Comparison of ENCODE assay signal across 8 cellular contexts in the genomic region with DNA sequence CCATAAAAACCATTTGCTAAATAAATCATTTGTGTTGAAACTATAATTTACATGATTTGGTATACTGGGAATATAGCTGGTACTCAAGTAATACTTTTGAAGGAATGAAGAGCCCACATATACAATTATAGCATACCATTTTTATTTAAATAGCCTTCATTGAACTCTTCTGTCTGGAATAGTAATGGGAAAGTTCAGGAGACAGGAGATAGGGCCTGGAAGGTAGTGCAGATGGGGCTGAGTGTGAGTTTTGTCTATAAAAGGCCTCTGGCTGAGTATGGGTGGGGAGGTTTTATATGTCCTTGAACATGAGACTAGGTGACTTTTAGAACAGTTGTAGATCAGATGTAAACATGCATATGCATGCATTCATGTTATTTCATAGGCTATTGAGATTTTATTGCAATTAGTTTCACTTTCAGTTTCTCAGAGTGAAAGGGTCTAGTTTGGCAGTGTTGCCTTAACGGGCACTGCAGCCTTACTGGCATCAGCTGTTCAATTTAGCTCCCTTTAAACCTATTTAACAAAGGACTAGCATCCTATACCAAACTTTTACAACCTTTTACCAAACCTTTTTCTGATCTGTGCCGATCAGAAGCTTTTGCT. TPM values are rescaled to one million over a fixed set of nuclear protein-coding genes. Genes with fewer than 3 reads are reported as not detected.
DNase-seq lines count a peak whose midpoint lies in the region; ATAC-seq, FAIRE-seq and TF ChIP-seq lines count a peak whose summit lies in the region.

No MANE protein-coding gene starts in this region.

- H3K27ac ChIP-seq in small intestine (ENCODE audit: low read depth in 1 of 2, low read length in 1 of 2) = peak overlapping the region; percentile 41 to 62

- ATAC-seq in left ventricle myocardium superior = peak; percentile 61

- intact Hi-C loops in left ventricle myocardium superior (cut with micrococcal nuclease) = no loop called here

- FAIRE-seq in H54 (lab: Jason Lieb, UNC) (peak; percentile 91), small intestine (lab: Jason Lieb, UNC) (no peak)

- TF ChIP-seq POLR2A in H54 (IDR thresholded peaks at IDR 0.05; ENCODE audit: low read depth, low read length) = no peak

- no peaks in the 10 kb centered on the region for H3K9me3 Mint-ChIP-seq in activated naive CD4-positive, alpha-beta T cell treated with anti-CD3 and anti-CD28 coated beads, Interleukin-2, amount 50 U/mL, for 24 hours

- H3K27ac Mint-ChIP-seq in activated naive CD4-positive, alpha-beta T cell treated with anti-CD3 and anti-CD28 coated beads, Interleukin-2, amount 50 U/mL, for 24 hours = peak overlapping the region; percentile 55

- H3K4me3 ChIP-seq in LNCaP clone FGC (ENCODE audit: low read depth, low read length) (peak overlapping the region; percentile 37), small intestine (ENCODE audit: low read depth in 1 of 2, low read length in 2 of 2) (peak overlapping the region in 1 of 2 donors; percentile 56)

- H3K36me3 ChIP-seq in small intestine (ENCODE audit: control insufficient read depth in 2 of 2, insufficient read depth in 2 of 2, low read length in 2 of 2) = no peaks in the 10 kb centered on the region

- H3K9me3 ChIP-seq in small intestine (ENCODE audit: control insufficient read depth, low read depth) = no peaks in the 10 kb centered on the region

- peak overlapping the region; percentile 86 for H3K4me3 Mint-ChIP-seq in activated naive CD4-positive, alpha-beta T cell treated with anti-CD3 and anti-CD28 coated beads, Interleukin-2, amount 50 U/mL, for 24 hours

- peaks cover 51% of the 10 kb centered on the region for H3K4me1 Mint-ChIP-seq in activated naive CD4-positive, alpha-beta T cell treated with anti-CD3 and anti-CD28 coated beads, Interleukin-2, amount 50 U/mL, for 24 hours

- peak; percentile 7 for DNase-seq in activated naive CD4-positive, alpha-beta T cell treated with Interleukin-2 at 50 U/mL for 16 hours
- no peak for DNase-seq in activated naive CD4-positive, alpha-beta T cell treated with anti-CD3 and anti-CD28 coated beads, Interleukin-2, amount 50 U/mL, for 16 hours
- DNase-seq in H54 (ENCODE audit: insufficient read length, low spot score) (no peak), LNCaP clone FGC (ENCODE audit: low read depth) (no peak), left ventricle myocardium superior (no peak), small intestine (peak; percentile 64), cerebellar nuclear complex (lab: John Stamatoyannopoulos, UW) (no peak)

- H3K27me3 Mint-ChIP-seq in activated naive CD4-positive, alpha-beta T cell treated with anti-CD3 and anti-CD28 coated beads, Interleukin-2, amount 50 U/mL, for 24 hours = no peaks in the 10 kb centered on the region

- H3K36me3 Mint-ChIP-seq in activated naive CD4-positive, alpha-beta T cell treated with anti-CD3 and anti-CD28 coated beads, Interleukin-2, amount 50 U/mL, for 24 hours = peaks cover 1% of the 10 kb centered on the region

- no peak for TF ChIP-seq CTCF in LNCaP clone FGC (IDR thresholded peaks at IDR 0.05; ENCODE audit: control insufficient read depth, extremely low read depth, insufficient read depth)

- WGBS in small intestine, 3 donors = 4 to 29% (median 11%) methylated on average over 2 of the region's 2 CpGs

- H3K27me3 ChIP-seq in small intestine (ENCODE audit: control insufficient read depth in 2 of 2, insufficient read depth in 2 of 2, low read length in 2 of 2) = no peaks in the 10 kb centered on the region

- no peaks in the 10 kb centered on the region for H3K4me1 ChIP-seq in small intestine (ENCODE audit: control insufficient read depth in 2 of 2, insufficient read depth in 1 of 2, low read depth in 1 of 2, low read length in 1 of 2)

RNA-seq across cellular contexts. Expression of gene CGGBP1, which starts 27.2 kb away (rescaled TPM):
- total RNA-seq in left ventricle myocardium superior = 44.1 TPM
- 10 to 100 TPM; 29.2 to 36.9 (median 35.1) TPM for polyA plus RNA-seq in small intestine

RNA-seq across cellular contexts. Expression of gene ZNF654, which starts 27.4 kb away (rescaled TPM):
- total RNA-seq in left ventricle myocardium superior = 10.3 TPM
- polyA plus RNA-seq in small intestine = 1 to 10 TPM; 3.0 to 5.6 (median 4.3) TPM

Comparison
In these comparisons a context has a peak if more than half of its experiments do, and no peak if none do; other contexts are left out.
1. DNase-seq: peak in activated naive CD4-positive, alpha-beta T cell treated with Interleukin-2 at 50 U/mL for 16 hours (single experiment) and small intestine (single experiment); none in activated naive CD4-positive, alpha-beta T cell treated with anti-CD3 and anti-CD28 coated beads, Interleukin-2, amount 50 U/mL, for 16 hours (single experiment), H54 (single experiment), LNCaP clone FGC (single experiment), left ventricle myocardium superior (single experiment) and cerebellar nuclear complex (0 of 2).